Comparison of ENCODE assay signal across 1 cellular context in genomic region chr21:27189870-27190269, GRCh38.
TF ChIP-seq lines count a peak whose summit lies in the region.

No MANE protein-coding gene starts in this region.

TF ChIP-seq in SK-N-SH treated with all-trans-retinoic acid at 6 μM for 48 hours, 23 proteins besides CTCF, POLR2A, EP300 and RAD21 (continued from another document):
- no peak for TF ChIP-seq CSRNP3 (CRISPR knock-in tag; IDR thresholded peaks at IDR 0.05)
- TF ChIP-seq ZNF565 (CRISPR knock-in tag; conservative IDR thresholded peaks at IDR 0.05; ENCODE audit: low read depth): no peak
- no peak for TF ChIP-seq POU6F1 (CRISPR knock-in tag; IDR thresholded peaks at IDR 0.05; ENCODE audit: borderline replicate concordance, low read depth)
- TF ChIP-seq ISL1 (CRISPR knock-in tag; IDR thresholded peaks at IDR 0.05): no peak
- TF ChIP-seq ARNTL (CRISPR knock-in tag; IDR thresholded peaks at IDR 0.05; ENCODE audit: borderline replicate concordance, low read depth): no peak
- TF ChIP-seq ESRRG (CRISPR knock-in tag; IDR thresholded peaks at IDR 0.05): no peak
- TF ChIP-seq PPARA (CRISPR knock-in tag; IDR thresholded peaks at IDR 0.05; ENCODE audit: borderline replicate concordance): no peak
- TF ChIP-seq ZNF8 (CRISPR knock-in tag; IDR thresholded peaks at IDR 0.05): no peak
- no peak for TF ChIP-seq ZNF70 (CRISPR knock-in tag; IDR thresholded peaks at IDR 0.05)
- no peak for TF ChIP-seq PATZ1 (CRISPR knock-in tag; IDR thresholded peaks at IDR 0.05; ENCODE audit: borderline replicate concordance)
- TF ChIP-seq ZC3H10 (CRISPR knock-in tag; IDR thresholded peaks at IDR 0.05): no peak
- no peak for TF ChIP-seq ZFP3 (CRISPR knock-in tag; IDR thresholded peaks at IDR 0.05)
- TF ChIP-seq RARB (CRISPR knock-in tag; IDR thresholded peaks at IDR 0.05): no peak
TF ChIP-seq in SK-N-SH treated with all-trans-retinoic acid at 6 μM for 48 hours: peak in this region for 0.
